In the genomic region with DNA sequence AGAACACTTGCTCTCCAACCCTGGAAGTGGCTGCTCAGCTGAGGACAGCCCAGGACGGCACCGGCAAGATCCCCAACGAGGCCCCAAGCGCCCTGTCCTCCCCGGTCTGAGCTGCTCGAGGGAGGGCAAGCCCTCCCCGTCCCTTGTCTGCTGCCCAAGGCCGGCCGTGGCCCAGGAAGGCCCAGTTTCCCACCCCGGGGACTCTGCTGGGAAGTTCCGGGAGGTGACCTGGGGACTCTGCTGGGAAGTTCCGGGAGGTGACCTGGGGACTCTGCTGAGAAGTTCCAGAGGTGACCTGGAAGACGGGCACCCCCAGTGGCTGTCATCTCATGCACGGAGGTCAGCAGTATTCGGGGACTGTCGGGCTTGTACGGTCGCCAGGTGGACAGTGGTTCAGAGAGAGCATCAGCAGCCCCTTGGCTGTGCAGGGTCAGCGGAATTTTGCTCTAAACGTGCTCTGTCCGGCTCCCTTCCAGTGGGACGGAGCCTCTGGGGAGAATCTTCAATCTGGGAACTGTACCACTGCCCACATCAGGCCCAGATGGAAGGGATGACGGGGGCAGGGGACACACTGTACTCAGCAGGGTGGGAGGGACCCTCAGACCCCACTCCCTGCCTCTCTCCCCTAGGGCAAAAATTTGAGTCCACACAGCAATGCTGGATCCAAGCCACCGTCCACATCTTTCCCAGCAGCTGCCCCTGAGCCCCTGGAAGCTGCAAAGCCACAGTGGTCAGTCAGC, we compare ENCODE assay signal across 15 cellular contexts. TPM values are rescaled to one million over a fixed set of nuclear protein-coding genes. Genes with fewer than 3 reads are reported as not detected.
DNase-seq lines count a peak whose midpoint lies in the region; ATAC-seq and TF ChIP-seq lines count a peak whose summit lies in the region.
"Had no signal": no experiment of that assay in that cellular context is flagged by ENCODE, and none has a peak within 500 bp of the region (broad histone marks: within the 10 kb centered on the region; RNA-seq: fewer than 3 reads in every experiment).

No MANE protein-coding gene starts in this region.

- DNase-seq in GM19240 (ENCODE audit: insufficient read length, low spot score) (peak; percentile 3), chondrocyte (ENCODE audit: low spot score) (peak; percentile 83), left lung (peak; percentile 29 to 63), foreskin fibroblast (no peak)
- DNase-seq: activated CD4-positive, alpha-beta T cell treated with anti-CD3 and anti-CD28 coated beads for 36 hours; activated naive CD4-positive, alpha-beta T cell treated with anti-CD3 and anti-CD28 coated beads, Interleukin-2, amount 50 U/mL, for 16 hours; foreskin keratinocyte; NCI-H146; NCI-H345; T-helper 9 cell had no signal

- no peak overlapping the region for H3K27ac ChIP-seq in left lung
- peak overlapping the region; percentile 99 for H3K27ac ChIP-seq in stomach smooth muscle (ENCODE audit: low read length)
- H3K27ac ChIP-seq: foreskin keratinocyte had no signal

- TF ChIP-seq CTCF in chondrocyte (IDR thresholded peaks at IDR 0.05) = no peak
- TF ChIP-seq CTCF in left lung (IDR thresholded peaks at IDR 0.05) = no peak
- TF ChIP-seq CTCF in foreskin fibroblast (IDR thresholded peaks at IDR 0.05; ENCODE audit: low read depth, low read length) = no peak

- no peaks in the 10 kb centered on the region for H3K9me3 Mint-ChIP-seq in chondrocyte (ENCODE audit: low read depth)
- H3K9me3 Mint-ChIP-seq: neural crest cell had no signal

- peaks cover 45% of the 10 kb centered on the region for H3K4me1 Mint-ChIP-seq in chondrocyte (ENCODE audit: low read depth)

- H3K9me3 ChIP-seq in left lung (no peaks in the 10 kb centered on the region), stomach smooth muscle (ENCODE audit: control insufficient read depth in 2 of 2, low read length in 2 of 2) (no peaks in the 10 kb centered on the region)

- H3K4me3 ChIP-seq in left lung (no peak overlapping the region), stomach smooth muscle (ENCODE audit: low read length in 2 of 2) (peak overlapping the region; percentile 43 to 52), foreskin fibroblast (ENCODE audit: low read depth in 1 of 2, low read length in 2 of 2) (no peak overlapping the region)

- H3K27ac Mint-ChIP-seq in chondrocyte (ENCODE audit: unreplicated experiment) = no peak overlapping the region
- H3K27ac Mint-ChIP-seq: activated CD4-positive, alpha-beta T cell treated with anti-CD3 and anti-CD28 coated beads for 36 hours had no signal

- H3K36me3 Mint-ChIP-seq in chondrocyte (ENCODE audit: low read depth) = no peaks in the 10 kb centered on the region

- intact Hi-C loops in left lung (cut with DNase I) = no loop called here

- H3K9ac ChIP-seq in stomach smooth muscle (ENCODE audit: low read length in 2 of 2) = peak overlapping the region; percentile 21 to 72

- H3K4me1 ChIP-seq in left lung = peaks cover 14 to 91% of the 10 kb centered on the region in 2 donors
- peaks cover 95% of the 10 kb centered on the region for H3K4me1 ChIP-seq in stomach smooth muscle (ENCODE audit: control insufficient read depth, insufficient read depth, low read length)
- H3K4me1 ChIP-seq: foreskin keratinocyte had no signal

- H3K27me3 ChIP-seq in left lung (no peaks in the 10 kb centered on the region), stomach smooth muscle (ENCODE audit: control insufficient read depth in 1 of 2, insufficient read depth in 2 of 2, low read length in 2 of 2) (no peaks in the 10 kb centered on the region)
- H3K27me3 ChIP-seq: foreskin keratinocyte had no signal

- H3K36me3 ChIP-seq in left lung (peaks cover 0 to 22% of the 10 kb centered on the region in 2 donors), stomach smooth muscle (ENCODE audit: control insufficient read depth in 2 of 2, insufficient read depth in 2 of 2, low read length in 2 of 2) (no peaks in the 10 kb centered on the region)

- H3K27me3 Mint-ChIP-seq in chondrocyte (ENCODE audit: low read depth) = no peaks in the 10 kb centered on the region
- H3K27me3 Mint-ChIP-seq: activated CD4-positive, alpha-beta T cell treated with anti-CD3 and anti-CD28 coated beads for 36 hours had no signal

- ATAC-seq in left lung = no peak
- ATAC-seq in HG03378 (IDR thresholded peaks at IDR 0.05; ENCODE audit: unreplicated experiment) = no peak
- ATAC-seq in HG03460 (IDR thresholded peaks at IDR 0.05; ENCODE audit: unreplicated experiment) = no peak
- no peak for ATAC-seq in GM19328 (IDR thresholded peaks at IDR 0.05; ENCODE audit: unreplicated experiment)
- ATAC-seq: foreskin keratinocyte had no signal

- H3K4me3 Mint-ChIP-seq in chondrocyte (ENCODE audit: unreplicated experiment) = no peak overlapping the region
- H3K4me3 Mint-ChIP-seq: activated CD4-positive, alpha-beta T cell treated with anti-CD3 and anti-CD28 coated beads for 36 hours; neural crest cell had no signal

RNA-seq across cellular contexts. Expression of a gene that starts 7.2 kb away (rescaled TPM):
- 42.6 to 52.4 TPM (median 51.0 TPM) in 3 replicates for total RNA-seq in chondrocyte
- 10 to 100 TPM; 25.2 to 29.5 TPM for total RNA-seq in left lung

RNA-seq across cellular contexts. Expression of a gene that starts 30.8 kb away (rescaled TPM):
- total RNA-seq in chondrocyte = 31.9 to 37.3 TPM (median 35.9 TPM) in 3 replicates
- 10 to 100 TPM; 30.4 to 42.1 TPM for total RNA-seq in left lung

Comparison
In these comparisons a context has a peak if more than half of its experiments do, and no peak if none do; other contexts are left out.
1. DNase-seq: peak in GM19240 (single experiment), chondrocyte (single experiment) and left lung (2 of 2); none in foreskin fibroblast (0 of 2).
2. H3K4me3 ChIP-seq: peak in stomach smooth muscle (2 of 2); none in left lung (0 of 2) and foreskin fibroblast (0 of 2).